9 cellular contexts compared by ENCODE assay signal in genomic region chr10:49310460-49310859, GRCh38. TPM values are rescaled to one million over a fixed set of nuclear protein-coding genes. Genes with fewer than 3 reads are reported as not detected.
DNase-seq lines count a peak whose midpoint lies in the region; ATAC-seq lines count a peak whose summit lies in the region.
"Had no signal": no experiment of that assay in that cellular context is flagged by ENCODE, and none has a peak within 500 bp of the region (broad histone marks: within the 10 kb centered on the region; RNA-seq: fewer than 3 reads in every experiment).

No MANE protein-coding gene starts in this region.

- H3K4me1 Mint-ChIP-seq in activated CD4-positive, alpha-beta T cell treated with anti-CD3 and anti-CD28 coated beads, Interleukin-2, amount 10 ng/mL, durations not matched to agents 7 days and 5 days = peaks cover 21% of the 10 kb centered on the region
- H3K4me1 Mint-ChIP-seq in activated naive CD8-positive, alpha-beta T cell treated with anti-CD3 and anti-CD28 coated beads, Interleukin-2, amount 50 U/mL, for 24 hours = peaks cover 29% of the 10 kb centered on the region

- no peaks in the 10 kb centered on the region for H3K36me3 Mint-ChIP-seq in activated CD4-positive, alpha-beta T cell treated with anti-CD3 and anti-CD28 coated beads, Interleukin-2, amount 10 ng/mL, durations not matched to agents 7 days and 5 days (ENCODE audit: low read depth)
- H3K36me3 Mint-ChIP-seq in activated naive CD8-positive, alpha-beta T cell treated with anti-CD3 and anti-CD28 coated beads, Interleukin-2, amount 50 U/mL, for 24 hours (ENCODE audit: low read depth) = no peaks in the 10 kb centered on the region

- CTCF ChIA-PET in activated CD4-positive, alpha-beta T cell treated with anti-CD3 and anti-CD28 coated beads, Interleukin-2, amount 10 ng/mL, durations not matched to agents 7 days and 5 days (lab: Charles Lee) = no interaction called here

- POLR2A ChIA-PET in activated CD4-positive, alpha-beta T cell treated with anti-CD3 and anti-CD28 coated beads, Interleukin-2, amount 10 ng/mL, durations not matched to agents 7 days and 5 days (lab: Charles Lee) = no interaction called here

- ATAC-seq in HG03432 (IDR thresholded peaks at IDR 0.05; ENCODE audit: unreplicated experiment) = peak; percentile 28
- peak; percentile 91 for ATAC-seq in activated naive CD8-positive, alpha-beta T cell treated with anti-CD3 and anti-CD28 coated beads, Interleukin-2, amount 50 U/mL, for 24 hours
- ATAC-seq in GM21381 (IDR thresholded peaks at IDR 0.05; ENCODE audit: unreplicated experiment) = no peak
- no peak for ATAC-seq in HG03457 (IDR thresholded peaks at IDR 0.05; ENCODE audit: unreplicated experiment)

- H3K4me3 Mint-ChIP-seq in activated CD4-positive, alpha-beta T cell treated with anti-CD3 and anti-CD28 coated beads, Interleukin-2, amount 10 ng/mL, durations not matched to agents 7 days and 5 days = no peak overlapping the region
- no peak overlapping the region for H3K4me3 Mint-ChIP-seq in activated naive CD8-positive, alpha-beta T cell treated with anti-CD3 and anti-CD28 coated beads, Interleukin-2, amount 50 U/mL, for 24 hours

- peaks cover 8% of the 10 kb centered on the region for H3K27me3 Mint-ChIP-seq in activated CD4-positive, alpha-beta T cell treated with anti-CD3 and anti-CD28 coated beads, Interleukin-2, amount 10 ng/mL, durations not matched to agents 7 days and 5 days
- H3K27me3 Mint-ChIP-seq in activated naive CD8-positive, alpha-beta T cell treated with anti-CD3 and anti-CD28 coated beads, Interleukin-2, amount 50 U/mL, for 24 hours = peaks cover 2% of the 10 kb centered on the region

- no peak for DNase-seq in activated CD4-positive, alpha-beta T cell treated with anti-CD3 and anti-CD28 coated beads, Interleukin-2, amount 10 ng/mL, durations not matched to agents 7 days and 5 days
- no peak for DNase-seq in activated CD4-positive, alpha-beta T cell treated with anti-CD3 and anti-CD28 coated beads, Interleukin-2, amount 50 U/mL, for 4 hours
- peak; percentile 10 for DNase-seq in activated naive CD8-positive, alpha-beta T cell treated with anti-CD3 and anti-CD28 coated beads, Interleukin-2, amount 50 U/mL, for 24 hours
- peak; percentile 44 for DNase-seq in stimulated activated CD8-positive, alpha-beta memory T cell treated with anti-CD3 and anti-CD28 coated beads, Interleukin-4, amount 100 ng/mL, for 48 hours
- DNase-seq in cerebellar cortex (ENCODE audit: low spot score) = no peak
- DNase-seq: PC-9 had no signal

- peaks cover 2% of the 10 kb centered on the region for H3K9me3 Mint-ChIP-seq in activated CD4-positive, alpha-beta T cell treated with anti-CD3 and anti-CD28 coated beads, Interleukin-2, amount 10 ng/mL, durations not matched to agents 7 days and 5 days
- H3K9me3 Mint-ChIP-seq in activated naive CD8-positive, alpha-beta T cell treated with anti-CD3 and anti-CD28 coated beads, Interleukin-2, amount 50 U/mL, for 24 hours = no peaks in the 10 kb centered on the region

- peak overlapping the region; percentile 31 for H3K27ac Mint-ChIP-seq in activated CD4-positive, alpha-beta T cell treated with anti-CD3 and anti-CD28 coated beads, Interleukin-2, amount 10 ng/mL, durations not matched to agents 7 days and 5 days
- peak overlapping the region; percentile 88 for H3K27ac Mint-ChIP-seq in activated naive CD8-positive, alpha-beta T cell treated with anti-CD3 and anti-CD28 coated beads, Interleukin-2, amount 50 U/mL, for 24 hours

RNA-seq across cellular contexts. Expression of gene C10orf71, which starts 11.5 kb away (rescaled TPM):
- total RNA-seq in activated CD4-positive, alpha-beta T cell treated with anti-CD3 and anti-CD28 coated beads, Interleukin-2, amount 10 ng/mL, durations not matched to agents 7 days and 5 days = not detected
- total RNA-seq: PC-9 had no signal

Comparison
In these comparisons a context has a peak if more than half of its experiments do, and no peak if none do; other contexts are left out.
1. DNase-seq: peak in activated naive CD8-positive, alpha-beta T cell treated with anti-CD3 and anti-CD28 coated beads, Interleukin-2, amount 50 U/mL, for 24 hours (single experiment) and stimulated activated CD8-positive, alpha-beta memory T cell treated with anti-CD3 and anti-CD28 coated beads, Interleukin-4, amount 100 ng/mL, for 48 hours (single experiment); none in activated CD4-positive, alpha-beta T cell treated with anti-CD3 and anti-CD28 coated beads, Interleukin-2, amount 10 ng/mL, durations not matched to agents 7 days and 5 days (single experiment), activated CD4-positive, alpha-beta T cell treated with anti-CD3 and anti-CD28 coated beads, Interleukin-2, amount 50 U/mL, for 4 hours (0 of 2) and cerebellar cortex (single experiment).
2. ATAC-seq: peak in HG03432 (single experiment) and activated naive CD8-positive, alpha-beta T cell treated with anti-CD3 and anti-CD28 coated beads, Interleukin-2, amount 50 U/mL, for 24 hours (single experiment); none in GM21381 (single experiment) and HG03457 (single experiment).